1 cellular context compared by ENCODE assay signal in genomic region chr7:150368098-150368883, GRCh38.
TF ChIP-seq lines count a peak whose summit lies in the region.

Gene REPIN1 (plus strand): TSS chr7:150368822. CDS start chr7:150369712, 890 bp downstream.

TF ChIP-seq in K562, 482 proteins besides CTCF, POLR2A, EP300 and RAD21 (continued from another document and continues in another):
- TF ChIP-seq ATF3 (IDR thresholded peaks at IDR 0.05): no peak
- peak; percentile 45; the same call in 1 of the 2 replicates for TF ChIP-seq ATF3 (CRISPR knock-in tag; conservative IDR thresholded peaks at IDR 0.05)
- TF ChIP-seq RBM39 (optimal IDR thresholded peaks at IDR 0.05; ENCODE audit: low read depth, low read length): no peak
- no peak for TF ChIP-seq FOXJ2 (tag; IDR thresholded peaks at IDR 0.05)
- TF ChIP-seq BHLHE40 (IDR thresholded peaks at IDR 0.05; ENCODE audit: low read length): peak; percentile 92
- TF ChIP-seq FOXK1 (CRISPR knock-in tag; IDR thresholded peaks at IDR 0.05; ENCODE audit: borderline replicate concordance): peak; percentile 87; the same call in 1 of the 2 replicates
- TF ChIP-seq RREB1 (CRISPR knock-in tag; IDR thresholded peaks at IDR 0.05): no peak; the same call in 1 of the 2 replicates
- 0 out of 2 replicates have a peak, but pooled peaks have one; percentile 12 for TF ChIP-seq RHOXF2B (CRISPR knock-in tag; conservative IDR thresholded peaks at IDR 0.05)
- TF ChIP-seq PRPF4 (IDR thresholded peaks at IDR 0.05; ENCODE audit: insufficient read depth, low read depth, low read length, poor library complexity, severe bottlenecking): peak; percentile 69
- peak; percentile 84 for TF ChIP-seq RB1 (IDR thresholded peaks at IDR 0.05; ENCODE audit: low read depth)
- peak; percentile 84 for TF ChIP-seq ZNF766 (CRISPR knock-in tag; conservative IDR thresholded peaks at IDR 0.05)
- TF ChIP-seq ZNF699 (CRISPR knock-in tag; IDR thresholded peaks at IDR 0.05; ENCODE audit: insufficient replicate concordance): no peak
- peak; percentile 37; the same call in 1 of the 2 replicates for TF ChIP-seq CLOCK (CRISPR knock-in tag; IDR thresholded peaks at IDR 0.05; ENCODE audit: borderline replicate concordance)
- TF ChIP-seq ZNF57 (CRISPR knock-in tag; IDR thresholded peaks at IDR 0.05): no peak
- peak; percentile 69; the same call in 1 of the 2 replicates for TF ChIP-seq BMI1 (IDR thresholded peaks at IDR 0.05; ENCODE audit: low read length)
- no peak for TF ChIP-seq CHD4 (IDR thresholded peaks at IDR 0.05; ENCODE audit: insufficient read depth, insufficient replicate concordance, low read depth, low read length, poor library complexity, severe bottlenecking)
- peak; percentile 58; the same call in 1 of the 2 replicates for TF ChIP-seq ESRRA (IDR thresholded peaks at IDR 0.05; ENCODE audit: borderline replicate concordance, low read depth)
- TF ChIP-seq THAP7 (CRISPR knock-in tag; IDR thresholded peaks at IDR 0.05): 0 out of 2 replicates have a peak, but pooled peaks have one; percentile 27
- TF ChIP-seq CEBPG (CRISPR knock-in tag; IDR thresholded peaks at IDR 0.05): 0 out of 2 replicates have a peak, but pooled peaks have one; percentile 24
- 0 out of 4 replicates have a peak, but pooled peaks of 1 of the 2 experiments have one; percentile 50 for TF ChIP-seq CEBPG (tag; conservative IDR thresholded peaks at IDR 0.05 in 1 of 2, IDR thresholded peaks at IDR 0.05 in 1 of 2)
- TF ChIP-seq TFAP4 (CRISPR knock-in tag; IDR thresholded peaks at IDR 0.05; ENCODE audit: borderline replicate concordance): peak; percentile 72; the same call in 1 of the 2 replicates
- peak; percentile 58; the same call in 1 of the 2 replicates for TF ChIP-seq ZBTB17 (CRISPR knock-in tag; IDR thresholded peaks at IDR 0.05)
- peak; percentile 96 for TF ChIP-seq PCBP1 (IDR thresholded peaks at IDR 0.05; ENCODE audit: low read depth, low read length, poor library complexity, severe bottlenecking)
- TF ChIP-seq HMG20A (CRISPR knock-in tag; conservative IDR thresholded peaks at IDR 0.05): 0 out of 2 replicates have a peak, but pooled peaks have one; percentile 12
- TF ChIP-seq POLR2AphosphoS2 (IDR thresholded peaks at IDR 0.05; ENCODE audit: low read length): peak; percentile 25; the same call in 1 of the 2 replicates
- TF ChIP-seq HNRNPK (IDR thresholded peaks at IDR 0.05; ENCODE audit: low read depth, low read length, poor library complexity, severe bottlenecking): no peak
- peak; percentile 93 for TF ChIP-seq CREB3 (tag; conservative IDR thresholded peaks at IDR 0.05; ENCODE audit: low read depth)
- peak; percentile 94 for TF ChIP-seq RFX1 (IDR thresholded peaks at IDR 0.05)
- TF ChIP-seq BRD4 (IDR thresholded peaks at IDR 0.05): peak; percentile 100
- TF ChIP-seq FIP1L1 (IDR thresholded peaks at IDR 0.05; ENCODE audit: low read depth, low read length, poor library complexity, severe bottlenecking): peak; percentile 96
- TF ChIP-seq ATF1 (CRISPR knock-in tag; IDR thresholded peaks at IDR 0.05): no peak
- peak; percentile 47; the same call in 1 of the 2 replicates for TF ChIP-seq ATF1 (tag; IDR thresholded peaks at IDR 0.05)
- TF ChIP-seq LCOR (CRISPR knock-in tag; IDR thresholded peaks at IDR 0.05): peak; percentile 95
- TF ChIP-seq ZFPM2 (CRISPR knock-in tag; IDR thresholded peaks at IDR 0.05): 0 out of 2 replicates have a peak, but pooled peaks have one; percentile 9
- no peak; the same call in 1 of the 2 replicates for TF ChIP-seq ZHX1 (conservative IDR thresholded peaks at IDR 0.05; ENCODE audit: low read length)
- peak in 1 of 2 experiments; percentile 13; a peak in 1 of 4 replicates for TF ChIP-seq ETV6 (IDR thresholded peaks at IDR 0.05; ENCODE audit: borderline replicate concordance in 1 of 2, low read depth in 2 of 2, low read length in 1 of 2)
- TF ChIP-seq ETV6 (CRISPR knock-in tag; IDR thresholded peaks at IDR 0.05; ENCODE audit: borderline replicate concordance): peak; percentile 83; the same call in 1 of the 2 replicates
- TF ChIP-seq CHD2 (IDR thresholded peaks at IDR 0.05; ENCODE audit: low read depth, low read length): no peak; the same call in 1 of the 2 replicates
- peak; percentile 90 for TF ChIP-seq TFE3 (CRISPR knock-in tag; IDR thresholded peaks at IDR 0.05)
- TF ChIP-seq YBX1 (IDR thresholded peaks at IDR 0.05): no peak
- TF ChIP-seq SMAD1 (IDR thresholded peaks at IDR 0.05; ENCODE audit: low read depth, low read length, partially characterized antibody): peak; percentile 35
- peak; percentile 98 for TF ChIP-seq ZNF589 (CRISPR knock-in tag; IDR thresholded peaks at IDR 0.05; ENCODE audit: low read depth)
- 0 out of 2 replicates have a peak, but pooled peaks have one; percentile 75 for TF ChIP-seq KLF6 (CRISPR knock-in tag; IDR thresholded peaks at IDR 0.05; ENCODE audit: borderline replicate concordance)
- TF ChIP-seq ZNF165 (CRISPR knock-in tag; IDR thresholded peaks at IDR 0.05; ENCODE audit: borderline replicate concordance): no peak
- peak; percentile 97 for TF ChIP-seq ZNF511 (CRISPR knock-in tag; IDR thresholded peaks at IDR 0.05)
- peak; percentile 70 for TF ChIP-seq CTBP1 (IDR thresholded peaks at IDR 0.05; ENCODE audit: borderline replicate concordance)
- peak; percentile 91 for TF ChIP-seq ZBTB1 (CRISPR knock-in tag; IDR thresholded peaks at IDR 0.05; ENCODE audit: borderline replicate concordance, low read depth)
- TF ChIP-seq ETV1 (tag; conservative IDR thresholded peaks at IDR 0.05; ENCODE audit: low read depth): no peak
